Comparison of ENCODE assay signal across 9 cellular contexts in genomic region chr2:61707984-61708852, GRCh38.
DNase-seq lines count a peak whose midpoint lies in the region; ATAC-seq and FAIRE-seq lines count a peak whose summit lies in the region.
"Had no signal": no experiment of that assay in that cellular context is flagged by ENCODE, and none has a peak within 500 bp of the region (broad histone marks: within the 10 kb centered on the region; RNA-seq: fewer than 3 reads in every experiment).

No MANE protein-coding gene starts in this region.

- no peak overlapping the region for H3K4me3 Mint-ChIP-seq in stimulated activated naive CD8-positive, alpha-beta T cell treated with anti-CD3 and anti-CD28 coated beads, Interleukin-15, amount 100 ng/mL, for 72 hours

- no peak overlapping the region for H3K27ac Mint-ChIP-seq in stimulated activated naive CD8-positive, alpha-beta T cell treated with anti-CD3 and anti-CD28 coated beads, Interleukin-15, amount 100 ng/mL, for 72 hours

- no peaks in the 10 kb centered on the region for H3K4me1 Mint-ChIP-seq in stimulated activated naive CD8-positive, alpha-beta T cell treated with anti-CD3 and anti-CD28 coated beads, Interleukin-15, amount 100 ng/mL, for 72 hours

- no peaks in the 10 kb centered on the region for H3K9me3 Mint-ChIP-seq in stimulated activated naive CD8-positive, alpha-beta T cell treated with anti-CD3 and anti-CD28 coated beads, Interleukin-15, amount 100 ng/mL, for 72 hours

- no peaks in the 10 kb centered on the region for H3K27me3 Mint-ChIP-seq in stimulated activated naive CD8-positive, alpha-beta T cell treated with anti-CD3 and anti-CD28 coated beads, Interleukin-15, amount 100 ng/mL, for 72 hours

- DNase-seq in DMS79 treated with DMSO at 0.1 percent for 48 hours (lab: John Stamatoyannopoulos, UW) (peak; percentile 92), NCI-H526 (lab: John Stamatoyannopoulos, UW) (peak; percentile 15 to 19), fibroblast of peridontal ligament (ENCODE audit: extremely low read depth) (peak; percentile 31), frontal cortex (ENCODE audit: low spot score in 2 of 2) (no peak)
- no peak for DNase-seq in stimulated activated naive CD8-positive, alpha-beta T cell treated with anti-CD3 and anti-CD28 coated beads, Interleukin-15, amount 100 ng/mL, for 72 hours
- no peak for DNase-seq in activated T-cell treated with anti-CD3 and anti-CD28 coated beads, Interleukin-2, amount 50 U/mL, for 48 hours

- FAIRE-seq in frontal cortex (lab: Jason Lieb, UNC) = no peak
- FAIRE-seq: endothelial cell of umbilical vein had no signal

- peak; percentile 99 for ATAC-seq in GM19463 (IDR thresholded peaks at IDR 0.05; ENCODE audit: unreplicated experiment)
- ATAC-seq in HG03378 (IDR thresholded peaks at IDR 0.05; ENCODE audit: unreplicated experiment) = peak; percentile 97
- ATAC-seq in stimulated activated naive CD8-positive, alpha-beta T cell treated with anti-CD3 and anti-CD28 coated beads, Interleukin-15, amount 100 ng/mL, for 72 hours = peak; percentile 49

Comparison
In these comparisons a context has a peak if more than half of its experiments do, and no peak if none do; other contexts are left out.
1. DNase-seq: peak in DMS79 treated with DMSO at 0.1 percent for 48 hours (single experiment), NCI-H526 (2 of 2) and fibroblast of peridontal ligament (single experiment); none in stimulated activated naive CD8-positive, alpha-beta T cell treated with anti-CD3 and anti-CD28 coated beads, Interleukin-15, amount 100 ng/mL, for 72 hours (0 of 2), activated T-cell treated with anti-CD3 and anti-CD28 coated beads, Interleukin-2, amount 50 U/mL, for 48 hours (0 of 2) and frontal cortex (0 of 2).
2. ATAC-seq: peak in every context shown above with its lines; median percentile 99 in GM19463; 97 in HG03378; 49 in stimulated activated naive CD8-positive, alpha-beta T cell treated with anti-CD3 and anti-CD28 coated beads, Interleukin-15, amount 100 ng/mL, for 72 hours.